ENCODE assay signal across 30 cellular contexts in genomic region chr6:106771822-106772221, GRCh38.
"Had no signal": no experiment of that assay in that cellular context is flagged by ENCODE, and none has a peak within 500 bp of the region (broad histone marks: within the 10 kb centered on the region; RNA-seq: fewer than 3 reads in every experiment).

No MANE protein-coding gene starts in this region.

- H3K36me3 Mint-ChIP-seq: activated naive CD8-positive, alpha-beta T cell; T-cell had no signal

- ATAC-seq: activated CD4-positive, CD25-positive, alpha-beta regulatory T cell treated with anti-CD3 and anti-CD28 coated beads, Interleukin-2, amount 50 U/mL, for 24 hours; activated CD8-positive, alpha-beta T cell treated with anti-CD3 and anti-CD28 coated beads for 36 hours; activated T-cell treated with anti-CD3 and anti-CD28 coated beads, Interleukin-2, amount 50 U/mL, for 4 hours; activated T-helper 17 cell treated with anti-CD3 and anti-CD28 coated beads, Interleukin-2, amount 50 U/mL, for 72 hours; gastroesophageal sphincter; T-cell had no signal

- DNase-seq: activated B cell treated with CpG ODN at 0.5 μM for 24 hours; activated CD4-positive, alpha-beta T cell treated with anti-CD3 and anti-CD28 coated beads for 48 hours; activated CD4-positive, alpha-beta T cell treated with anti-CD3 and anti-CD28 coated beads, Interleukin-2, amount 50 U/mL, for 1 hour; activated CD4-positive, alpha-beta T cell treated with anti-CD3 and anti-CD28 coated beads, Interleukin-2, amount 50 U/mL, for 48 hours; activated CD8-positive, alpha-beta memory T cell treated with anti-CD3 and anti-CD28 coated beads for 24 hours; activated CD8-positive, alpha-beta T cell treated with anti-CD3 and anti-CD28 coated beads for 36 hours; activated effector memory CD4-positive, alpha-beta T cell treated with Interleukin-2 at 50 U/mL for 16 hours; activated gamma-delta T cell treated with Interleukin-2 at 50 U/mL for 16 hours; activated naive CD4-positive, alpha-beta T cell treated with anti-CD3 and anti-CD28 coated beads, Interleukin-2, amount 50 U/mL, for 16 hours; activated naive CD4-positive, alpha-beta T cell treated with Interleukin-2 at 50 U/mL for 16 hours; activated T-cell treated with anti-CD3 and anti-CD28 coated beads, Interleukin-2, amount 50 U/mL, for 4 hours; amniotic stem cell; anterior cingulate cortex; central memory CD4-positive, alpha-beta T cell; cerebellar nuclear complex; colonic mucosa; effector CD8-positive, alpha-beta T cell; esophagus squamous epithelium; foreskin melanocyte; head of caudate nucleus; T-cell; T-helper 9 cell; WERI-Rb-1 had no signal

- H3K4me3 Mint-ChIP-seq: activated B cell treated with CpG ODN at 0.5 μM for 24 hours; activated CD8-positive, alpha-beta T cell treated with anti-CD3 and anti-CD28 coated beads for 36 hours; activated naive CD8-positive, alpha-beta T cell; activated T-cell treated with anti-CD3 and anti-CD28 coated beads, Interleukin-2, amount 50 U/mL, for 4 hours; activated T-helper 17 cell treated with anti-CD3 and anti-CD28 coated beads, Interleukin-2, amount 50 U/mL, for 72 hours; T-cell; T-helper 1 cell treated with Interleukin-12 subunit alpha and Interleukin-12 subunit beta and Interleukin-4 antibody, amounts not matched to agents 30 μg/mL and 1 μg/mL, for 36 hours had no signal

- H3K27ac Mint-ChIP-seq: activated B cell treated with CpG ODN at 0.5 μM for 24 hours; activated CD8-positive, alpha-beta T cell treated with anti-CD3 and anti-CD28 coated beads for 36 hours; activated naive CD8-positive, alpha-beta T cell; activated T-helper 17 cell treated with anti-CD3 and anti-CD28 coated beads, Interleukin-2, amount 50 U/mL, for 72 hours; T-cell; T-helper 1 cell treated with Interleukin-12 subunit alpha and Interleukin-12 subunit beta and Interleukin-4 antibody, amounts not matched to agents 30 μg/mL and 1 μg/mL, for 36 hours had no signal

- H3K9me3 Mint-ChIP-seq: activated T-cell treated with anti-CD3 and anti-CD28 coated beads, Interleukin-2, amount 50 U/mL, for 4 hours; activated T-helper 17 cell treated with anti-CD3 and anti-CD28 coated beads, Interleukin-2, amount 50 U/mL, for 72 hours; T-helper 1 cell treated with Interleukin-12 subunit alpha and Interleukin-12 subunit beta and Interleukin-4 antibody, amounts not matched to agents 30 μg/mL and 1 μg/mL, for 36 hours had no signal

- H3K27ac ChIP-seq: cardiac muscle cell, colonic mucosa, epithelial cell of prostate, gastroesophageal sphincter, WERI-Rb-1 had no signal

- H3K36me3 ChIP-seq: cardiac muscle cell, colonic mucosa, esophagus squamous epithelium, gastroesophageal sphincter, WERI-Rb-1 had no signal

- H3K9me3 ChIP-seq: colonic mucosa had no signal

- H3K27me3 ChIP-seq: cardiac muscle cell, colonic mucosa, esophagus squamous epithelium, gastroesophageal sphincter had no signal

- H3K27me3 Mint-ChIP-seq: activated B cell treated with CpG ODN at 0.5 μM for 24 hours had no signal

- H3K4me1 ChIP-seq: colonic mucosa, gastroesophageal sphincter had no signal

- H3K4me3 ChIP-seq: cardiac muscle cell, colonic mucosa, esophagus squamous epithelium, gastroesophageal sphincter had no signal

- H3K4me1 Mint-ChIP-seq: activated B cell treated with CpG ODN at 0.5 μM for 24 hours; activated T-helper 17 cell treated with anti-CD3 and anti-CD28 coated beads, Interleukin-2, amount 50 U/mL, for 72 hours; T-cell had no signal
